In genomic region chr5:132819468-132819867, GRCh38 we compare ENCODE assay signal across 10 cellular contexts. TPM values are rescaled to one million over a fixed set of nuclear protein-coding genes. Genes with fewer than 3 reads are reported as not detected.
DNase-seq lines count a peak whose midpoint lies in the region; ATAC-seq and TF ChIP-seq lines count a peak whose summit lies in the region.
"Had no signal": no experiment of that assay in that cellular context is flagged by ENCODE, and none has a peak within 500 bp of the region (broad histone marks: within the 10 kb centered on the region; RNA-seq: fewer than 3 reads in every experiment).

No MANE protein-coding gene starts in this region.

- TF ChIP-seq EP300 in stomach (IDR thresholded peaks at IDR 0.05), result no peak

- peak; percentile 45 for DNase-seq in activated T-cell treated with anti-CD3 and anti-CD28 coated beads, Interleukin-2, amount 50 U/mL, for 24 hours
- DNase-seq in activated T-cell treated with anti-CD3 and anti-CD28 coated beads, Interleukin-2, amount 50 U/mL, for 48 hours, result no peak
- no peak for DNase-seq in activated B cell treated with CpG ODN at 0.5 μM for 24 hours
- DNase-seq in hippocampal formation (lab: John Stamatoyannopoulos, UW), result peak; percentile 35 to 54
- peak; percentile 27 for DNase-seq in stomach
- no peak for DNase-seq in HAP-1 (ENCODE audit: low spot score in 2 of 2)
- no peak for DNase-seq in DMS53 (lab: John Stamatoyannopoulos, UW)
- DNase-seq in dermis blood vessel endothelial cell, result no peak

- intact Hi-C loops in activated B cell treated with CpG ODN at 0.5 μM for 24 hours (cut with micrococcal nuclease), result loop anchor here (5.0 kb wide), 1 partner anchor 162 kb away; the partner anchor contains the start of gene IL13
- intact Hi-C loops in stomach (cut with DNase I; ENCODE audit: low total_unique reads), result no loop called here

- CTCF ChIA-PET in activated B cell treated with CpG ODN at 0.5 μM for 24 hours (lab: Charles Lee), result interaction anchor here (0.7 to 3.6 kb wide), 25 partner anchors 8 to 582 kb away, joined by 3 to 31 read pairs (median 5); partner anchors contain the start of genes CCNI2, IRF1 and KIF3A

- peaks cover 12% of the 10 kb centered on the region for H3K4me1 Mint-ChIP-seq in activated T-cell treated with anti-CD3 and anti-CD28 coated beads, Interleukin-2, amount 50 U/mL, for 24 hours (ENCODE audit: low read depth)
- peaks cover 12% of the 10 kb centered on the region for H3K4me1 Mint-ChIP-seq in activated B cell treated with CpG ODN at 0.5 μM for 24 hours

- H3K4me3 ChIP-seq in stomach (peak overlapping the region; percentile 3 to 28 (median 13)), HAP-1 (no peak overlapping the region)
- H3K4me3 ChIP-seq: SJCRH30 had no signal

- peaks cover 20 to 43% (median 25%) of the 10 kb centered on the region in 4 donors for H3K4me1 ChIP-seq in stomach
- peaks cover 3% of the 10 kb centered on the region; the same call in 1 of the 2 replicates for H3K4me1 ChIP-seq in HAP-1

- no peak for TF ChIP-seq POLR2A in stomach (IDR thresholded peaks at IDR 0.05)

- no peaks in the 10 kb centered on the region for H3K9me3 Mint-ChIP-seq in activated T-cell treated with anti-CD3 and anti-CD28 coated beads, Interleukin-2, amount 50 U/mL, for 24 hours
- no peaks in the 10 kb centered on the region for H3K9me3 Mint-ChIP-seq in activated B cell treated with CpG ODN at 0.5 μM for 24 hours

- in situ Hi-C loops in HAP-1 (cut with MboI; ENCODE audit: low sequenced_read_pairs), result no loop called here

- 14 to 40% (median 17%) methylated on average over 26 of the region's 26 CpGs for WGBS in stomach, 5 donors

- H3K27ac Mint-ChIP-seq in activated T-cell treated with anti-CD3 and anti-CD28 coated beads, Interleukin-2, amount 50 U/mL, for 24 hours, result no peak overlapping the region
- H3K27ac Mint-ChIP-seq in activated B cell treated with CpG ODN at 0.5 μM for 24 hours, result no peak overlapping the region

- TF ChIP-seq CTCF in activated B cell treated with CpG ODN at 0.5 μM for 24 hours (IDR thresholded peaks at IDR 0.05), result no peak
- TF ChIP-seq CTCF in stomach (IDR thresholded peaks at IDR 0.05), result no peak

- no peaks in the 10 kb centered on the region for H3K9me3 ChIP-seq in stomach
- no peaks in the 10 kb centered on the region for H3K9me3 ChIP-seq in HAP-1
- H3K9me3 ChIP-seq: SJCRH30 had no signal

- H3K4me3 Mint-ChIP-seq in activated T-cell treated with anti-CD3 and anti-CD28 coated beads, Interleukin-2, amount 50 U/mL, for 24 hours, result peak overlapping the region; percentile 39
- H3K4me3 Mint-ChIP-seq in activated B cell treated with CpG ODN at 0.5 μM for 24 hours, result peak overlapping the region; percentile 75

- H3K36me3 ChIP-seq in stomach, result peaks cover 0 to 17% (median 10%) of the 10 kb centered on the region in 4 donors
- H3K36me3 ChIP-seq in HAP-1 (replicated peaks), result no peaks in the 10 kb centered on the region
- H3K36me3 ChIP-seq: SJCRH30 had no signal

- H3K27ac ChIP-seq in stomach, result peak overlapping the region; percentile 3 to 59 (median 38)
- H3K27ac ChIP-seq: SJCRH30 had no signal

- POLR2A ChIA-PET in activated B cell treated with CpG ODN at 0.5 μM for 24 hours (lab: Charles Lee), result interaction anchor here (0.7 to 1.7 kb wide), 2 partner anchors 12 to 450 kb away, joined by 4 read pairs; partner anchors contain the start of gene SLC22A5

- H3K36me3 Mint-ChIP-seq in activated T-cell treated with anti-CD3 and anti-CD28 coated beads, Interleukin-2, amount 50 U/mL, for 24 hours (ENCODE audit: low read depth), result no peaks in the 10 kb centered on the region
- no peaks in the 10 kb centered on the region for H3K36me3 Mint-ChIP-seq in activated B cell treated with CpG ODN at 0.5 μM for 24 hours (ENCODE audit: low read depth)

- ATAC-seq in activated B cell treated with CpG ODN at 0.5 μM for 24 hours (ENCODE audit: low read depth), result peak; percentile 43

- H3K27me3 ChIP-seq in stomach (peaks cover 0 to 39% (median 1%) of the 10 kb centered on the region in 3 donors), HAP-1 (ENCODE audit: low read depth) (no peaks in the 10 kb centered on the region)
- H3K27me3 ChIP-seq: SJCRH30 had no signal

- H3K27me3 Mint-ChIP-seq in activated T-cell treated with anti-CD3 and anti-CD28 coated beads, Interleukin-2, amount 50 U/mL, for 24 hours, result peaks cover 45% of the 10 kb centered on the region
- H3K27me3 Mint-ChIP-seq in activated B cell treated with CpG ODN at 0.5 μM for 24 hours, result peaks cover 20% of the 10 kb centered on the region

RNA-seq across cellular contexts. Expression of gene SOWAHA, which starts 6.4 kb away (rescaled TPM):
- total RNA-seq in activated B cell treated with CpG ODN at 0.5 μM for 24 hours (not detected in 2 replicates), stomach (10 to 100 TPM in 2 of 5 donors, 1 to 10 TPM in 2, not detected in 1; 6.8 to 91.8 (median 13.2) TPM), dermis blood vessel endothelial cell (not detected in 2 replicates)
- 1 to 10 TPM; 2.4 to 5.7 (median 5.2) TPM for polyA plus RNA-seq in stomach
- total RNA-seq: bronchial epithelial cell had no signal

RNA-seq across cellular contexts. Expression of gene SHROOM1, which starts 11.0 kb away (rescaled TPM):
- 1.5 and 2.4 TPM in 2 replicates for total RNA-seq in activated B cell treated with CpG ODN at 0.5 μM for 24 hours
- 100 to 1,000 TPM in 1 of 5 donors, 10 to 100 TPM in 3, 1 to 10 TPM in 1; 5.3 to 264 (median 48.7) TPM for total RNA-seq in stomach
- polyA plus RNA-seq in stomach, result 10 to 100 TPM in 1 of 3 donors, 1 to 10 TPM in 2; 7.5 to 12.8 (median 9.6) TPM
- total RNA-seq in dermis blood vessel endothelial cell, result 7.1 and 9.9 TPM in 2 replicates

RNA-seq across cellular contexts. Expression of gene SEPTIN8, which starts 42.4 kb away (rescaled TPM):
- total RNA-seq in activated B cell treated with CpG ODN at 0.5 μM for 24 hours (6.5 and 7.3 TPM in 2 replicates), stomach (10 to 100 TPM; 18.5 to 47.3 (median 36.2) TPM), dermis blood vessel endothelial cell (61.3 and 67.4 TPM in 2 replicates)
- 10 to 100 TPM; 15.5 to 28.4 (median 27.4) TPM for polyA plus RNA-seq in stomach

RNA-seq across cellular contexts. Expression of gene GDF9, which starts 46.8 kb away (rescaled TPM):
- total RNA-seq in activated B cell treated with CpG ODN at 0.5 μM for 24 hours (0.29 and 0.39 TPM in 2 replicates), stomach (1 to 10 TPM in 2 of 5 donors, not detected in 3; 1.2 to 4.4 TPM), dermis blood vessel endothelial cell (0.14 TPM in 1 of 2 replicates, not detected in the other)
- polyA plus RNA-seq in stomach, result 1 to 10 TPM in 1 of 3 donors, under 1 TPM in 1, not detected in 1; 0.25 to 1.1 TPM

RNA-seq across cellular contexts. Expression of gene UQCRQ, which starts 47.0 kb away (rescaled TPM):
- total RNA-seq in activated B cell treated with CpG ODN at 0.5 μM for 24 hours, result 197 and 218 TPM in 2 replicates
- 100 to 1,000 TPM in 2 of 5 donors, 10 to 100 TPM in 3; 66.5 to 173 (median 83.4) TPM for total RNA-seq in stomach
- polyA plus RNA-seq in stomach, result 100 to 1,000 TPM; 470 to 603 (median 499) TPM
- 68.8 and 98.9 TPM in 2 replicates for total RNA-seq in dermis blood vessel endothelial cell

Comparison
In these comparisons a context has a peak if more than half of its experiments do, and no peak if none do; other contexts are left out.
1. DNase-seq: peak in activated T-cell treated with anti-CD3 and anti-CD28 coated beads, Interleukin-2, amount 50 U/mL, for 24 hours (single experiment), hippocampal formation (2 of 2) and stomach (single experiment); none in activated T-cell treated with anti-CD3 and anti-CD28 coated beads, Interleukin-2, amount 50 U/mL, for 48 hours (0 of 2), activated B cell treated with CpG ODN at 0.5 μM for 24 hours (single experiment), HAP-1 (0 of 2), DMS53 (single experiment) and dermis blood vessel endothelial cell (single experiment).